In the genomic region with DNA sequence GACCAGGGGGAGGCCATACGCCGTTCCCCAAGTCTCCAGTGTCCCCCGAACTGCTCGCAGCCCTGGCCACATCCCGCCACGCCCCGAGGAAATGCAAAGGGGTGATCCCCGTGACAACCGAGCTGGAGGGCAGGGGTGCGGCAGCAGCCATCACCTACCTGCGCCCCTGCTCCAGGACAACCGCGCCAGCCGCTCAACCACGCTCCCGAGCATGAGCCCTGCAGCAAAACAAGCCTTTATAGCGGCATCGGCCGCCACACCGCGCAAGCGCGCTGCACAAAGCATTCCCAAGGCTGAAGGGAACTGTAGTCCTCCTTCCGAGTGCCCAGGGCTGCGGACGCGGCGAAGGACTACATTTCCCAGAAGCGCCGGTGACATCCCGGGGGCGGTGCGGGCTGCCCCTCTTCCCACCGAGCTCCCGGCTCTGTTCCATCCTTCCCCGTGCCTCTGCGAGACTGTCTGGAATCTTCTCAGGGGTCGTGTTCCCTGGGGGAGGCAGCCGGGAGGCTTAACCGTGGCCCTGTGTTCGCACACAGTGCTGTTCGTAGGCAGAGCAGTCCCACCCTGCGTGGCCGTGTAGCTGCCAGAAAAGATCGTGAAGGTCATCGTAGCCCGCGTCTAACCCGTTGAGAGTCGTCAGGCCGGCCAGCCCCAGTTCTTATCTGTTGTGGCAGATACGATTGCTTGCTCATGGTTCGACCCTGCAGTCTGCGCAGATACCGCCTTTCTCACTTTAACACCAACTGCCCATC, we compare ENCODE assay signal across 8 cellular contexts. TPM values are rescaled to one million over a fixed set of nuclear protein-coding genes. Genes with fewer than 3 reads are reported as not detected.
DNase-seq lines count a peak whose midpoint lies in the region; ATAC-seq, FAIRE-seq and TF ChIP-seq lines count a peak whose summit lies in the region.

ABCC5 (minus strand) TSS at position 213 of the 752 bp plus-strand sequence. CDS start 3,492 bp downstream, outside the sequence.

- peak; percentile 96 for DNase-seq in GM13976 (ENCODE audit: low spot score)
- peak; percentile 88 for DNase-seq in NCI-H1436 treated with DMSO at 0.1 percent for 48 hours (lab: John Stamatoyannopoulos, UW)
- DNase-seq in amniotic stem cell (lab: John Stamatoyannopoulos, UW): peak; percentile 80
- DNase-seq in left ventricle myocardium superior: peak; percentile 96
- DNase-seq in psoas muscle: peak; percentile 94 to 97
- DNase-seq in urothelium cell line (ENCODE audit: low spot score): peak; percentile 97

- 0 to 1% (median 0%) methylated on average over 47 to 55 of the region's 55 CpGs for WGBS in psoas muscle, 3 donors

- H3K4me1 ChIP-seq in psoas muscle: peaks cover 25% of the 10 kb centered on the region

- peak within 1 kb of the TSS; percentile 96 for H3K4me3 ChIP-seq in psoas muscle

- intact Hi-C loops in T-helper 1 cell treated with Interleukin-12 subunit alpha and Interleukin-12 subunit beta and Interleukin-4 antibody, amounts not matched to agents 30 ng/mL and 1 ng/mL, for 36 hours (cut with micrococcal nuclease): loop anchor here (1.0 to 5.0 kb wide), 17 partner anchors 114 to 795 kb away; partner anchors contain the start of genes ABCF3, AP2M1, DVL3 and EEF1AKMT4
- intact Hi-C loops in left ventricle myocardium superior (cut with micrococcal nuclease) (no loop called here), psoas muscle (cut with DNase I) (loop anchor here (1.0 to 10.0 kb wide), 6 partner anchors 39 to 157 kb away; partner anchors contain the start of gene AP2M1 (in 1 of the 2))

- ATAC-seq in HG02852 (IDR thresholded peaks at IDR 0.05; ENCODE audit: unreplicated experiment): peak; percentile 98
- peak; percentile 96 for ATAC-seq in left ventricle myocardium superior
- peak; percentile 91 to 94 (median 94) for ATAC-seq in psoas muscle

- no peaks in the 10 kb centered on the region for H3K27me3 ChIP-seq in psoas muscle (ENCODE audit: insufficient read depth in 3 of 3, low read length in 2 of 3)

- in situ Hi-C loops in GM13976 (cut with MboI; ENCODE audit: low sequenced_read_pairs, unreplicated experiment): loop anchor here (10.0 kb wide), 1 partner anchor 113 kb away; no protein-coding TSS in a partner anchor

- peaks cover 0 to 14% of the 10 kb centered on the region in 2 donors for H3K36me3 ChIP-seq in psoas muscle (ENCODE audit: insufficient read depth in 1 of 2, low read depth in 1 of 2)

- peak within 1 kb of the TSS; percentile 89 for H3K27ac ChIP-seq in psoas muscle

- peak; percentile 33 for TF ChIP-seq CTCF in GM13976 (IDR thresholded peaks at IDR 0.05; ENCODE audit: borderline replicate concordance, control extremely low read depth, extremely low read depth, insufficient read depth, missing control alignments)
- no peak for TF ChIP-seq CTCF in psoas muscle (IDR thresholded peaks at IDR 0.05)

- FAIRE-seq in urothelium cell line (lab: Jason Lieb, UNC): no peak

- H3K9me3 ChIP-seq in psoas muscle: no peaks in the 10 kb centered on the region

RNA-seq across cellular contexts. Expression of gene ABCC5, which starts in this region (rescaled TPM):
- total RNA-seq in T-helper 1 cell treated with Interleukin-12 subunit alpha and Interleukin-12 subunit beta and Interleukin-4 antibody, amounts not matched to agents 30 ng/mL and 1 ng/mL, for 36 hours: 20.9 and 22.4 TPM in 2 replicates
- 44.1 TPM for total RNA-seq in left ventricle myocardium superior
- 10 to 100 TPM; 34.4 to 94.2 (median 55.6) TPM for total RNA-seq in psoas muscle
- 10 to 100 TPM; 24.5 to 70.9 (median 61.1) TPM for polyA plus RNA-seq in psoas muscle

Comparison
In these comparisons a context has a peak if more than half of its experiments do, and no peak if none do; other contexts are left out.
1. Peak in every context shown above with its lines: DNase-seq, ATAC-seq, H3K4me3 ChIP-seq and H3K27ac ChIP-seq.